34 cellular contexts compared by ENCODE assay signal in genomic region chr11:1597981-1598380, GRCh38. TPM values are rescaled to one million over a fixed set of nuclear protein-coding genes. Genes with fewer than 3 reads are reported as not detected.
"Had no signal": no experiment of that assay in that cellular context is flagged by ENCODE, and none has a peak within 500 bp of the region (broad histone marks: within the 10 kb centered on the region; RNA-seq: fewer than 3 reads in every experiment).

A gene with protein sequence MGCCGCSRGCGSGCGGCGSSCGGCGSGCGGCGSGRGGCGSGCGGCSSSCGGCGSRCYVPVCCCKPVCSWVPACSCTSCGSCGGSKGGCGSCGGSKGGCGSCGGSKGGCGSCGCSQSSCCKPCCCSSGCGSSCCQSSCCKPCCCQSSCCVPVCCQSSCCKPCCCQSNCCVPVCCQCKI (minus strand): TSS chr11:1598294. CDS start chr11:1598250, 44 bp downstream.

- H3K27me3 ChIP-seq: ascending aorta, pancreas, testis had no signal

- H3K9me3 ChIP-seq: ascending aorta, gastrocnemius medialis, pancreas, psoas muscle, testis, transverse colon had no signal

- ATAC-seq: activated CD8-positive, alpha-beta memory T cell treated with anti-CD3 and anti-CD28 coated beads, Interleukin-2, amount 10 ng/mL, durations not matched to agents 7 days and 5 days; activated CD8-positive, alpha-beta T cell treated with anti-CD3 and anti-CD28 coated beads, Interleukin-2, amount 10 ng/mL, durations not matched to agents 7 days and 5 days; activated T-cell treated with anti-CD3 and anti-CD28 coated beads, Interleukin-2, amount 50 U/mL, for 72 hours; gastrocnemius medialis; left colon; naive thymus-derived CD4-positive, alpha-beta T cell; pancreas; psoas muscle; stimulated activated naive CD8-positive, alpha-beta T cell treated with anti-CD3 and anti-CD28 coated beads, Interleukin-15, Interleukin-2, amounts not matched to agents 100 U/mL and 50 U/mL, for 24 hours had no signal

- H3K4me2 ChIP-seq: smooth muscle cell had no signal

- H3K36me3 ChIP-seq: ascending aorta, cardiac muscle cell, gastrocnemius medialis, pancreas, transverse colon had no signal

- H3K4me3 ChIP-seq: ascending aorta, cardiac muscle cell, coronary artery, dorsolateral prefrontal cortex, gastrocnemius medialis, pancreas, psoas muscle, smooth muscle cell, testis, transverse colon had no signal

- H3K27ac ChIP-seq: ascending aorta, cardiac muscle cell, coronary artery, gastrocnemius medialis, pancreas, psoas muscle, testis had no signal

- H3K36me3 Mint-ChIP-seq: activated CD8-positive, alpha-beta memory T cell treated with anti-CD3 and anti-CD28 coated beads, Interleukin-2, amount 10 ng/mL, durations not matched to agents 7 days and 5 days; activated naive CD8-positive, alpha-beta T cell treated with anti-CD3 and anti-CD28 coated beads for 36 hours; naive thymus-derived CD4-positive, alpha-beta T cell had no signal

- H3K27ac Mint-ChIP-seq: activated CD4-positive, alpha-beta T cell treated with anti-CD3 and anti-CD28 coated beads, Interleukin-2, amount 10 ng/mL, durations not matched to agents 7 days and 5 days; activated CD8-positive, alpha-beta memory T cell treated with anti-CD3 and anti-CD28 coated beads, Interleukin-2, amount 10 ng/mL, durations not matched to agents 7 days and 5 days; activated CD8-positive, alpha-beta T cell treated with anti-CD3 and anti-CD28 coated beads, Interleukin-2, amount 10 ng/mL, durations not matched to agents 7 days and 5 days; activated naive CD8-positive, alpha-beta T cell treated with anti-CD3 and anti-CD28 coated beads for 36 hours; activated T-cell treated with anti-CD3 and anti-CD28 coated beads, Interleukin-2, amount 50 U/mL, for 72 hours; brain; memory B cell had no signal

- DNase-seq: activated CD4-positive, alpha-beta T cell treated with anti-CD3 and anti-CD28 coated beads for 1 hour; activated CD4-positive, alpha-beta T cell treated with anti-CD3 and anti-CD28 coated beads, Interleukin-2, amount 10 ng/mL, durations not matched to agents 7 days and 5 days; activated CD8-positive, alpha-beta memory T cell treated with anti-CD3 and anti-CD28 coated beads, Interleukin-2, amount 10 ng/mL, durations not matched to agents 7 days and 5 days; activated CD8-positive, alpha-beta T cell treated with anti-CD3 and anti-CD28 coated beads, Interleukin-2, amount 10 ng/mL, durations not matched to agents 7 days and 5 days; activated naive CD4-positive, alpha-beta T cell; activated naive CD8-positive, alpha-beta T cell treated with anti-CD3 and anti-CD28 coated beads for 36 hours; activated T-cell treated with anti-CD3 and anti-CD28 coated beads, Interleukin-2, amount 50 U/mL, for 72 hours; dorsolateral prefrontal cortex; effector memory CD4-positive, alpha-beta T cell; erythroblast; gastrocnemius medialis; glutamatergic neuron; left colon; midbrain; naive thymus-derived CD4-positive, alpha-beta T cell; pancreas; psoas muscle; stimulated activated CD4-positive, alpha-beta T cell treated with anti-CD3 and anti-CD28 coated beads, Interleukin-15, amount 100 ng/mL, for 24 hours; stimulated activated CD4-positive, alpha-beta T cell treated with anti-CD3 and anti-CD28 coated beads, Interleukin-2, amount 100 ng/mL, for 24 hours; stimulated activated naive CD8-positive, alpha-beta T cell treated with anti-CD3 and anti-CD28 coated beads, Interleukin-15, Interleukin-2, amounts not matched to agents 100 U/mL and 50 U/mL, for 24 hours; T-helper 2 cell; testis; transverse colon had no signal

- H3K4me1 ChIP-seq: ascending aorta, gastrocnemius medialis, pancreas, psoas muscle, testis had no signal

- H3K4me3 Mint-ChIP-seq: activated CD4-positive, alpha-beta T cell treated with anti-CD3 and anti-CD28 coated beads, Interleukin-2, amount 10 ng/mL, durations not matched to agents 7 days and 5 days; activated CD8-positive, alpha-beta memory T cell treated with anti-CD3 and anti-CD28 coated beads, Interleukin-2, amount 10 ng/mL, durations not matched to agents 7 days and 5 days; activated CD8-positive, alpha-beta T cell treated with anti-CD3 and anti-CD28 coated beads, Interleukin-2, amount 10 ng/mL, durations not matched to agents 7 days and 5 days; activated naive CD8-positive, alpha-beta T cell treated with anti-CD3 and anti-CD28 coated beads for 36 hours; activated T-cell treated with anti-CD3 and anti-CD28 coated beads, Interleukin-2, amount 50 U/mL, for 72 hours; brain; memory B cell; naive thymus-derived CD4-positive, alpha-beta T cell had no signal

- H3K9me3 Mint-ChIP-seq: activated CD4-positive, alpha-beta T cell treated with anti-CD3 and anti-CD28 coated beads, Interleukin-2, amount 10 ng/mL, durations not matched to agents 7 days and 5 days; activated naive CD8-positive, alpha-beta T cell treated with anti-CD3 and anti-CD28 coated beads for 36 hours; activated T-cell treated with anti-CD3 and anti-CD28 coated beads, Interleukin-2, amount 50 U/mL, for 72 hours; memory B cell; naive thymus-derived CD4-positive, alpha-beta T cell had no signal

RNA-seq across cellular contexts. Expression of the gene that starts here (rescaled TPM):
- total RNA-seq: activated CD4-positive, alpha-beta T cell treated with anti-CD3 and anti-CD28 coated beads, Interleukin-2, amount 10 ng/mL, durations not matched to agents 7 days and 5 days; activated CD8-positive, alpha-beta memory T cell treated with anti-CD3 and anti-CD28 coated beads, Interleukin-2, amount 10 ng/mL, durations not matched to agents 7 days and 5 days; activated CD8-positive, alpha-beta T cell treated with anti-CD3 and anti-CD28 coated beads, Interleukin-2, amount 10 ng/mL, durations not matched to agents 7 days and 5 days; activated naive CD8-positive, alpha-beta T cell treated with anti-CD3 and anti-CD28 coated beads for 36 hours; activated T-cell treated with anti-CD3 and anti-CD28 coated beads, Interleukin-2, amount 50 U/mL, for 72 hours; ascending aorta; cardiac muscle cell; cerebellum; gastrocnemius medialis; left colon; liver; naive thymus-derived CD4-positive, alpha-beta T cell; pancreas; psoas muscle; smooth muscle cell; testis; transverse colon; urinary bladder had no signal
- polyA plus RNA-seq: cardiac muscle cell; keratinocyte; naive thymus-derived CD4-positive, alpha-beta T cell; neural cell; psoas muscle; urinary bladder had no signal
